Comparison of ENCODE assay signal across 1 cellular context in genomic region chr22:44205713-44206645, GRCh38.
TF ChIP-seq lines count a peak whose summit lies in the region.

No MANE protein-coding gene starts in this region.

TF ChIP-seq in H1, 55 proteins besides CTCF, POLR2A, EP300 and RAD21:
- TF ChIP-seq POLR2AphosphoS5 (IDR thresholded peaks at IDR 0.05; ENCODE audit: low read depth, low read length) (no peak), TAF7 (optimal IDR thresholded peaks at IDR 0.05; ENCODE audit: borderline replicate concordance, low read depth, low read length) (no peak), ZNF274 (IDR thresholded peaks at IDR 0.05; ENCODE audit: borderline replicate concordance, extremely low read depth, low read length) (no peak), CBX5 (IDR thresholded peaks at IDR 0.05; ENCODE audit: low read depth, low read length) (no peak), RFX5 (IDR thresholded peaks at IDR 0.05; ENCODE audit: borderline replicate concordance, low read depth, low read length) (no peak), SP2 (IDR thresholded peaks at IDR 0.05; ENCODE audit: low read length) (no peak), SIX5 (IDR thresholded peaks at IDR 0.05; ENCODE audit: low read depth, low read length) (no peak), BACH1 (IDR thresholded peaks at IDR 0.05; ENCODE audit: low read length) (no peak), BRCA1 (IDR thresholded peaks at IDR 0.05; ENCODE audit: low read depth, low read length) (no peak), POU5F1 (IDR thresholded peaks at IDR 0.05; ENCODE audit: low read depth, low read length) (no peak), SRF (IDR thresholded peaks at IDR 0.05; ENCODE audit: low read depth, low read length) (no peak), SUZ12 (IDR thresholded peaks at IDR 0.05; ENCODE audit: low read length) (no peak), TEAD4 (IDR thresholded peaks at IDR 0.05; ENCODE audit: low read depth, low read length) (no peak), SAP30 (IDR thresholded peaks at IDR 0.05; ENCODE audit: insufficient read depth, insufficient replicate concordance, low read length) (no peak), YY1 (IDR thresholded peaks at IDR 0.05; ENCODE audit: low read depth, low read length) (no peak), KDM5A (IDR thresholded peaks at IDR 0.05; ENCODE audit: low read length) (no peak), ATF3 (IDR thresholded peaks at IDR 0.05; ENCODE audit: insufficient read depth, low read depth, low read length) (no peak), RBBP5 (IDR thresholded peaks at IDR 0.05; ENCODE audit: borderline replicate concordance, low read depth, low read length) (no peak)
- TF ChIP-seq, protein P1, sequence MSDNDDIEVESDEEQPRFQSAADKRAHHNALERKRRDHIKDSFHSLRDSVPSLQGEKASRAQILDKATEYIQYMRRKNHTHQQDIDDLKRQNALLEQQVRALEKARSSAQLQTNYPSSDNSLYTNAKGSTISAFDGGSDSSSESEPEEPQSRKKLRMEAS (IDR thresholded peaks at IDR 0.05): no peak
- TF ChIP-seq, protein P2, sequence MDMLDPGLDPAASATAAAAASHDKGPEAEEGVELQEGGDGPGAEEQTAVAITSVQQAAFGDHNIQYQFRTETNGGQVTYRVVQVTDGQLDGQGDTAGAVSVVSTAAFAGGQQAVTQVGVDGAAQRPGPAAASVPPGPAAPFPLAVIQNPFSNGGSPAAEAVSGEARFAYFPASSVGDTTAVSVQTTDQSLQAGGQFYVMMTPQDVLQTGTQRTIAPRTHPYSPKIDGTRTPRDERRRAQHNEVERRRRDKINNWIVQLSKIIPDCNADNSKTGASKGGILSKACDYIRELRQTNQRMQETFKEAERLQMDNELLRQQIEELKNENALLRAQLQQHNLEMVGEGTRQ (IDR thresholded peaks at IDR 0.05; ENCODE audit: low read length): no peak
